In genomic region chr20:54061106-54061881, GRCh38 we compare ENCODE assay signal across 18 cellular contexts. TPM values are rescaled to one million over a fixed set of nuclear protein-coding genes. Genes with fewer than 3 reads are reported as not detected.
DNase-seq lines count a peak whose midpoint lies in the region; ATAC-seq and TF ChIP-seq lines count a peak whose summit lies in the region.
"Had no signal": no experiment of that assay in that cellular context is flagged by ENCODE, and none has a peak within 500 bp of the region (broad histone marks: within the 10 kb centered on the region; RNA-seq: fewer than 3 reads in every experiment).

No MANE protein-coding gene starts in this region.

- H3K27me3 ChIP-seq in breast epithelium (no peaks in the 10 kb centered on the region), mammary epithelial cell (ENCODE audit: insufficient read depth, low read length) (no peaks in the 10 kb centered on the region)

- no peaks in the 10 kb centered on the region for H3K79me2 ChIP-seq in mammary epithelial cell (ENCODE audit: insufficient read depth, low read length)

- POLR2A ChIA-PET in MCF 10A (lab: Yijun Ruan, JAX) = interaction anchor here (0.6 to 3.1 kb wide), 33 partner anchors 10 to 1870 kb away, joined by 3 to 19 read pairs (median 5); partner anchors contain the start of genes PFDN4, ZFP64 and ZNF217
- POLR2A ChIA-PET in activated CD8-positive, alpha-beta T cell treated with anti-CD3 and anti-CD28 coated beads for 36 hours (lab: Charles Lee) = interaction anchor here (0.6 kb wide), 1 partner anchor 1234 kb away, joined by 3 read pairs; no protein-coding TSS in a partner anchor

- H2AFZ ChIP-seq in mammary epithelial cell (ENCODE audit: low read depth, low read length) = no peak overlapping the region
- H2AFZ ChIP-seq: PC-9 had no signal

- no TSS peak for BruUV-seq in MCF 10A (replicated peaks; lab: Mats Ljungman, UMichigan)
- no TSS peak for BruUV-seq in mammary epithelial cell (replicated peaks; lab: Mats Ljungman, UMichigan)

- CTCF ChIA-PET in MCF 10A (lab: Yijun Ruan, JAX) (interaction anchor here (0.6 to 6.8 kb wide), 52 partner anchors 7 to 1563 kb away, joined by 3 to 79 read pairs (median 5); partner anchors contain the start of gene PFDN4), mammary epithelial cell (lab: Charles Lee; ENCODE audit: low non-redundant PET) (no interaction called here)
- CTCF ChIA-PET in activated CD8-positive, alpha-beta T cell treated with anti-CD3 and anti-CD28 coated beads for 36 hours (lab: Charles Lee) = interaction anchor here (0.8 to 2.9 kb wide), 23 partner anchors 10 to 514 kb away, joined by 3 to 16 read pairs (median 5); no protein-coding TSS in a partner anchor

- no peaks in the 10 kb centered on the region for H3K9me3 Mint-ChIP-seq in MCF 10A (ENCODE audit: unreplicated experiment)
- H3K9me3 Mint-ChIP-seq in activated CD8-positive, alpha-beta T cell treated with anti-CD3 and anti-CD28 coated beads for 36 hours = no peaks in the 10 kb centered on the region
- H3K9me3 Mint-ChIP-seq: activated naive CD4-positive, alpha-beta T cell treated with anti-CD3 and anti-CD28 coated beads, Interleukin-2, amount 10 ng/mL, durations not matched to agents 7 days and 5 days; naive thymus-derived CD8-positive, alpha-beta T cell had no signal

- peaks cover 15% of the 10 kb centered on the region for H3K4me1 Mint-ChIP-seq in MCF 10A (ENCODE audit: insufficient read depth, unreplicated experiment)
- peaks cover 6% of the 10 kb centered on the region for H3K4me1 Mint-ChIP-seq in activated CD8-positive, alpha-beta T cell treated with anti-CD3 and anti-CD28 coated beads for 36 hours (ENCODE audit: low read depth)

- H3K36me3 ChIP-seq in breast epithelium (no peaks in the 10 kb centered on the region), mammary epithelial cell (ENCODE audit: insufficient read depth, low read length) (no peaks in the 10 kb centered on the region)
- H3K36me3 ChIP-seq: left ventricle myocardium inferior had no signal

- no peaks in the 10 kb centered on the region for H3K36me3 Mint-ChIP-seq in MCF 10A (ENCODE audit: insufficient read depth, unreplicated experiment)
- H3K36me3 Mint-ChIP-seq in activated CD8-positive, alpha-beta T cell treated with anti-CD3 and anti-CD28 coated beads for 36 hours (ENCODE audit: low read depth) = no peaks in the 10 kb centered on the region
- H3K36me3 Mint-ChIP-seq: activated naive CD4-positive, alpha-beta T cell treated with anti-CD3 and anti-CD28 coated beads, Interleukin-2, amount 10 ng/mL, durations not matched to agents 7 days and 5 days; naive thymus-derived CD8-positive, alpha-beta T cell had no signal

- intact Hi-C loops in MCF 10A (cut with micrococcal nuclease) (loop anchor here (2.0 to 10.0 kb wide), 3 partner anchors 286 to 1934 kb away; no protein-coding TSS in a partner anchor), breast epithelium (cut with DNase I; ENCODE audit: low total_unique reads) (no loop called here), mammary epithelial cell (cut with micrococcal nuclease) (loop anchor here (10.0 kb wide), 1 partner anchor 1746 kb away; no protein-coding TSS in a partner anchor), head of caudate nucleus (cut with DNase I) (loop anchor here (5.0 kb wide), 1 partner anchor 119 kb away; no protein-coding TSS in a partner anchor)
- intact Hi-C loops in activated CD8-positive, alpha-beta T cell treated with anti-CD3 and anti-CD28 coated beads for 36 hours (cut with micrococcal nuclease) = loop anchor here (10.0 kb wide), 1 partner anchor 106 kb away; no protein-coding TSS in a partner anchor

- no peaks in the 10 kb centered on the region for H4K20me1 ChIP-seq in mammary epithelial cell (ENCODE audit: insufficient read depth, low read length)

- H3K9me3 ChIP-seq in breast epithelium = no peaks in the 10 kb centered on the region
- no peaks in the 10 kb centered on the region for H3K9me3 ChIP-seq in mammary epithelial cell (replicated peaks; ENCODE audit: insufficient read depth, low read length)
- H3K9me3 ChIP-seq: left ventricle myocardium inferior had no signal

- H3K9ac ChIP-seq in mammary epithelial cell (ENCODE audit: insufficient read depth, low read length) = no peak overlapping the region

- no peak overlapping the region for H3K4me3 ChIP-seq in breast epithelium
- no peak overlapping the region for H3K4me3 ChIP-seq in mammary epithelial cell (replicated peaks in 1 of 3; ENCODE audit: insufficient read depth in 1 of 3, low read depth in 2 of 3, low read length in 3 of 3)
- H3K4me3 ChIP-seq: left ventricle myocardium inferior, PC-9 had no signal

- peak overlapping the region; percentile 63 for H3K27ac Mint-ChIP-seq in MCF 10A (ENCODE audit: low read depth, unreplicated experiment)
- no peak overlapping the region for H3K27ac Mint-ChIP-seq in activated CD8-positive, alpha-beta T cell treated with anti-CD3 and anti-CD28 coated beads for 36 hours
- H3K27ac Mint-ChIP-seq: activated naive CD4-positive, alpha-beta T cell treated with anti-CD3 and anti-CD28 coated beads, Interleukin-2, amount 10 ng/mL, durations not matched to agents 7 days and 5 days; naive thymus-derived CD8-positive, alpha-beta T cell had no signal

- no peak for TF ChIP-seq CTCF in MCF 10A (IDR thresholded peaks at IDR 0.05; ENCODE audit: unreplicated experiment)
- TF ChIP-seq CTCF in breast epithelium (IDR thresholded peaks at IDR 0.05) = no peak
- TF ChIP-seq CTCF in mammary epithelial cell (conservative IDR thresholded peaks at IDR 0.05 in 1 of 2, IDR thresholded peaks at IDR 0.05 in 1 of 2; ENCODE audit: extremely low read depth in 1 of 2, insufficient read depth in 1 of 2, low read depth in 1 of 2, low read length in 2 of 2) = no peak
- no peak for TF ChIP-seq CTCF in activated CD8-positive, alpha-beta T cell treated with anti-CD3 and anti-CD28 coated beads for 36 hours (IDR thresholded peaks at IDR 0.05)

- no peak for ATAC-seq in activated CD8-positive, alpha-beta T cell treated with anti-CD3 and anti-CD28 coated beads for 36 hours
- ATAC-seq: naive thymus-derived CD8-positive, alpha-beta T cell had no signal

- dilution Hi-C loops in mammary epithelial cell (cut with HindIII; ENCODE audit: low sequenced_read_pairs) = no loop called here

- no peak overlapping the region for H3K4me2 ChIP-seq in mammary epithelial cell (ENCODE audit: insufficient read depth, low read depth, low read length)
- H3K4me2 ChIP-seq: PC-9 had no signal

- WGBS in mammary epithelial cell (ENCODE audit: low coverage, missing lambda C conversion rate) = 64% methylated on average over 8 of the region's 8 CpGs

- H3K27me3 Mint-ChIP-seq in MCF 10A (ENCODE audit: insufficient read depth, unreplicated experiment) = no peaks in the 10 kb centered on the region
- H3K27me3 Mint-ChIP-seq in activated CD8-positive, alpha-beta T cell treated with anti-CD3 and anti-CD28 coated beads for 36 hours = no peaks in the 10 kb centered on the region
- H3K27me3 Mint-ChIP-seq: naive thymus-derived CD8-positive, alpha-beta T cell had no signal

- peak; percentile 67 for DNase-seq in MCF 10A (ENCODE audit: unreplicated experiment)
- DNase-seq in breast epithelium (ENCODE audit: low spot score in 2 of 2) = no peak
- DNase-seq in mammary epithelial cell = peak; percentile 64
- DNase-seq in kidney tubule cell (ENCODE audit: low spot score) = peak; percentile 74
- no peak for DNase-seq in GOT3 (lab: John Stamatoyannopoulos, UW)
- no peak for DNase-seq in NCI-H2107 (lab: John Stamatoyannopoulos, UW)
- DNase-seq in activated CD8-positive, alpha-beta T cell treated with anti-CD3 and anti-CD28 coated beads for 36 hours = no peak
- DNase-seq in head of caudate nucleus = no peak
- DNase-seq: ACHN; activated CD4-positive, CD25-positive, alpha-beta regulatory T cell treated with anti-CD3 and anti-CD28 coated beads, Interleukin-2, amount 50 U/mL, for 72 hours; activated CD8-positive, alpha-beta memory T cell treated with anti-CD3 and anti-CD28 coated beads, Interleukin-2, amount 50 U/mL, for 48 hours; activated naive CD4-positive, alpha-beta T cell treated with anti-CD3 and anti-CD28 coated beads, Interleukin-2, amount 10 ng/mL, durations not matched to agents 7 days and 5 days; hypothalamus; left ventricle myocardium inferior; naive thymus-derived CD8-positive, alpha-beta T cell; NCI-H1105 treated with DMSO at 0.1 percent for 48 hours; NCI-H345; PC-9 had no signal

- no peak overlapping the region for H3K4me3 Mint-ChIP-seq in MCF 10A (ENCODE audit: unreplicated experiment)
- no peak overlapping the region for H3K4me3 Mint-ChIP-seq in activated CD8-positive, alpha-beta T cell treated with anti-CD3 and anti-CD28 coated beads for 36 hours
- H3K4me3 Mint-ChIP-seq: activated naive CD4-positive, alpha-beta T cell treated with anti-CD3 and anti-CD28 coated beads, Interleukin-2, amount 10 ng/mL, durations not matched to agents 7 days and 5 days; naive thymus-derived CD8-positive, alpha-beta T cell had no signal

- H3K4me1 ChIP-seq in breast epithelium (no peaks in the 10 kb centered on the region), mammary epithelial cell (ENCODE audit: insufficient read depth, low read length) (no peaks in the 10 kb centered on the region)

- in situ Hi-C loops in mammary epithelial cell (cut with MboI; ENCODE audit: low sequenced_read_pairs in 2 of 2) = loop anchor here (10.0 to 25.0 kb wide), 3 partner anchors 116 to 499 kb away; no protein-coding TSS in a partner anchor

- H3K27ac ChIP-seq in breast epithelium = no peak overlapping the region
- no peak overlapping the region for H3K27ac ChIP-seq in mammary epithelial cell (ENCODE audit: insufficient read depth, low read depth, low read length)
- H3K27ac ChIP-seq: left ventricle myocardium inferior, PC-9 had no signal

- no peak for TF ChIP-seq POLR2A in breast epithelium (IDR thresholded peaks at IDR 0.05)

RNA-seq across cellular contexts. Expression of gene BCAS1, which starts 9.1 kb away (rescaled TPM):
- total RNA-seq in MCF 10A (2022) (not detected in 2 replicates), breast epithelium (1 to 10 TPM in 1 of 3 donors, under 1 TPM in 1, not detected in 1; 0.98 to 3.1 TPM), mammary epithelial cell (not detected)
- polyA plus RNA-seq in mammary epithelial cell = not detected
- not detected for polyA minus RNA-seq in mammary epithelial cell
- total RNA-seq in activated CD8-positive, alpha-beta T cell treated with anti-CD3 and anti-CD28 coated beads for 36 hours = under 1 TPM in 1 of 2 experiments, not detected in 1; 0.09 TPM
- total RNA-seq: left ventricle myocardium inferior; naive thymus-derived CD8-positive, alpha-beta T cell had no signal
- polyA plus RNA-seq: naive thymus-derived CD8-positive, alpha-beta T cell had no signal

Comparison
In these comparisons a context has a peak if more than half of its experiments do, and no peak if none do; other contexts are left out.
1. DNase-seq: peak in MCF 10A (single experiment), mammary epithelial cell (single experiment) and kidney tubule cell (single experiment); none in breast epithelium (0 of 2), GOT3 (single experiment), NCI-H2107 (single experiment), activated CD8-positive, alpha-beta T cell treated with anti-CD3 and anti-CD28 coated beads for 36 hours (single experiment) and head of caudate nucleus (0 of 42).